1 cellular context compared by ENCODE assay signal in genomic region chr19:37217855-37218591, GRCh38.
TF ChIP-seq lines count a peak whose summit lies in the region.

TSS of gene ZNF383 (plus strand) at chr19:37218214. CDS start at chr19:37230454, 12,240 bp downstream.

TF ChIP-seq in K562, 482 proteins besides CTCF, POLR2A, EP300 and RAD21 (continued from another document and continues in another):
- peak; percentile 61; the same call in 1 of the 2 replicates for TF ChIP-seq ELF4 (CRISPR knock-in tag; IDR thresholded peaks at IDR 0.05)
- no peak for TF ChIP-seq GTF2B (IDR thresholded peaks at IDR 0.05; ENCODE audit: extremely low read depth, insufficient read length)
- TF ChIP-seq ZSCAN32 (CRISPR knock-in tag; IDR thresholded peaks at IDR 0.05), result no peak
- TF ChIP-seq CREB3 (tag; conservative IDR thresholded peaks at IDR 0.05; ENCODE audit: low read depth), result 0 out of 2 replicates have a peak, but pooled peaks have one; percentile 35
- no peak for TF ChIP-seq CREB5 (CRISPR knock-in tag; IDR thresholded peaks at IDR 0.05)
- no peak for TF ChIP-seq RAD51 (IDR thresholded peaks at IDR 0.05; ENCODE audit: borderline replicate concordance, low read depth)
- TF ChIP-seq NFRKB (IDR thresholded peaks at IDR 0.05; ENCODE audit: low read depth), result peak; percentile 94
- no peak for TF ChIP-seq DLX4 (CRISPR knock-in tag; IDR thresholded peaks at IDR 0.05)
- TF ChIP-seq HNRNPK (IDR thresholded peaks at IDR 0.05; ENCODE audit: low read depth, low read length, poor library complexity, severe bottlenecking), result no peak
- no peak for TF ChIP-seq ZNF444 (CRISPR knock-in tag; IDR thresholded peaks at IDR 0.05)
- TF ChIP-seq MNT (conservative IDR thresholded peaks at IDR 0.05), result peak; percentile 40 to 79; a peak in 3 of 4 replicates
- TF ChIP-seq ZNF224 (CRISPR knock-in tag; IDR thresholded peaks at IDR 0.05), result no peak
- no peak; a peak in 1 of 4 replicates for TF ChIP-seq UBTF (IDR thresholded peaks at IDR 0.05; ENCODE audit: borderline replicate concordance in 1 of 2, low read depth in 2 of 2, low read length in 2 of 2)
- TF ChIP-seq RUNX1 (IDR thresholded peaks at IDR 0.05; ENCODE audit: low read depth), result no peak
- TF ChIP-seq RREB1 (CRISPR knock-in tag; IDR thresholded peaks at IDR 0.05), result no peak
- TF ChIP-seq KLF6 (CRISPR knock-in tag; IDR thresholded peaks at IDR 0.05; ENCODE audit: borderline replicate concordance), result no peak
- TF ChIP-seq ETV5 (CRISPR knock-in tag; IDR thresholded peaks at IDR 0.05; ENCODE audit: low read depth), result no peak
- TF ChIP-seq E2F4 (CRISPR knock-in tag; IDR thresholded peaks at IDR 0.05; ENCODE audit: low read depth), result no peak
- TF ChIP-seq E2F8 (IDR thresholded peaks at IDR 0.05; ENCODE audit: low read depth, partially characterized antibody), result no peak
- no peak for TF ChIP-seq NR3C1 (CRISPR knock-in tag; IDR thresholded peaks at IDR 0.05)
- TF ChIP-seq CBX1 (IDR thresholded peaks at IDR 0.05; ENCODE audit: low read depth), result no peak
- TF ChIP-seq GTF2A2 (tag; IDR thresholded peaks at IDR 0.05), result no peak
- no peak for TF ChIP-seq RCOR1 (IDR thresholded peaks at IDR 0.05; ENCODE audit: borderline replicate concordance in 1 of 2, low read depth in 2 of 2, low read length in 2 of 2)
- TF ChIP-seq SP2 (IDR thresholded peaks at IDR 0.05; ENCODE audit: extremely low read depth, low read depth, low read length, poor library complexity, severe bottlenecking), result no peak
- TF ChIP-seq ZNF140 (CRISPR knock-in tag; IDR thresholded peaks at IDR 0.05), result no peak
- no peak for TF ChIP-seq KLF16 (IDR thresholded peaks at IDR 0.05)
- TF ChIP-seq ARID3A (IDR thresholded peaks at IDR 0.05; ENCODE audit: borderline replicate concordance, low read depth, low read length), result no peak
- TF ChIP-seq DEAF1 (CRISPR knock-in tag; IDR thresholded peaks at IDR 0.05), result no peak
- no peak for TF ChIP-seq EWSR1 (IDR thresholded peaks at IDR 0.05; ENCODE audit: borderline replicate concordance, low read depth, partially characterized antibody)
- no peak; the same call in 1 of the 2 replicates for TF ChIP-seq BACH1 (tag; IDR thresholded peaks at IDR 0.05)
- peak; percentile 69 for TF ChIP-seq TAF9B (IDR thresholded peaks at IDR 0.05; ENCODE audit: partially characterized antibody)
- no peak for TF ChIP-seq USF1 (CRISPR knock-in tag; IDR thresholded peaks at IDR 0.05)
- TF ChIP-seq NRF1 (conservative IDR thresholded peaks at IDR 0.05 in 1 of 2, IDR thresholded peaks at IDR 0.05 in 1 of 2), result peak; percentile 65 to 72
- TF ChIP-seq MAFG (tag; conservative IDR thresholded peaks at IDR 0.05), result no peak
- no peak for TF ChIP-seq MYNN (IDR thresholded peaks at IDR 0.05)
- no peak for TF ChIP-seq MYNN (CRISPR knock-in tag; IDR thresholded peaks at IDR 0.05)
